In genomic region chr13:111327701-111328100, GRCh38 we compare ENCODE assay signal across 20 cellular contexts. TPM values are rescaled to one million over a fixed set of nuclear protein-coding genes. Genes with fewer than 3 reads are reported as not detected.
A peak's percentile ranks its signal among the peaks of the same experiment; 100 is the strongest.
DNase-seq lines count a peak whose midpoint lies in the region; ATAC-seq, FAIRE-seq and TF ChIP-seq lines count a peak whose summit lies in the region.
"Had no signal": no experiment of that assay in that cellular context is flagged by ENCODE, and none has a peak within 500 bp of the region (broad histone marks: within the 10 kb centered on the region; RNA-seq: fewer than 3 reads in every experiment).

No MANE protein-coding gene starts in this region.

- DNase-seq in SK-N-SH (peak; percentile 11), NCI-H2227 (lab: John Stamatoyannopoulos, UW; ENCODE audit: unreplicated experiment) (peak; percentile 3), endothelial cell (ENCODE audit: low spot score) (no peak), neuronal stem cell (ENCODE audit: low spot score) (no peak), MG63 (no peak), mesendoderm (no peak), GM19239 (ENCODE audit: insufficient read length, low spot score) (no peak)
- DNase-seq: ACHN; CD4-positive, CD25-positive, alpha-beta regulatory T cell; DMS 273 treated with DMSO at 0.1 percent for 48 hours; HCEC 1CT; HFFc6 had no signal

- H3K79me2 ChIP-seq in SK-N-SH (ENCODE audit: insufficient read depth) (no peaks in the 10 kb centered on the region), mesendoderm (ENCODE audit: control insufficient read depth, insufficient read depth, low read length) (no peaks in the 10 kb centered on the region)

- no peak for ATAC-seq in SK-N-SH treated with all-trans-retinoic acid at 6 μM for 48 hours
- ATAC-seq: HepG2 had no signal

- no peak for FAIRE-seq in GM19239 (lab: Jason Lieb, UNC)
- FAIRE-seq: GM12891, H1, HepG2, HTR-8/SVneo had no signal

- no peak overlapping the region for H2BK12ac ChIP-seq in neuronal stem cell (ENCODE audit: low read length)

- H2AK5ac ChIP-seq in neuronal stem cell (ENCODE audit: low read depth, low read length) (no peak overlapping the region), mesendoderm (ENCODE audit: low read length) (no peak overlapping the region)

- H3K36me3 ChIP-seq in SK-N-SH (replicated peaks in 1 of 2; ENCODE audit: control insufficient read depth in 1 of 2, insufficient read depth in 2 of 2, low read length in 1 of 2), result no peaks in the 10 kb centered on the region
- H3K36me3 ChIP-seq in neuronal stem cell (replicated peaks in 1 of 2; ENCODE audit: control insufficient read depth in 2 of 2, insufficient read depth in 2 of 2, low read length in 2 of 2), result no peaks in the 10 kb centered on the region
- H3K36me3 ChIP-seq in MG63, result no peaks in the 10 kb centered on the region
- no peaks in the 10 kb centered on the region for H3K36me3 ChIP-seq in mesendoderm (ENCODE audit: control insufficient read depth, insufficient read depth, low read length)
- H3K36me3 ChIP-seq: BLaER1 treated with 17β-estradiol and CSF1 and Interleukin-3, amounts not matched to agents 10 nM and 100 nM had no signal

- no peak for TF ChIP-seq EP300 in SK-N-SH (IDR thresholded peaks at IDR 0.05; ENCODE audit: borderline replicate concordance in 1 of 2, low read depth in 1 of 2, low read length in 1 of 2)

- H2AFZ ChIP-seq in SK-N-SH (ENCODE audit: low read depth) (no peak overlapping the region), neuronal stem cell (ENCODE audit: low read length) (no peak overlapping the region)

- H3K9me3 ChIP-seq in SK-N-SH (no peaks in the 10 kb centered on the region), neuronal stem cell (replicated peaks in 1 of 2; ENCODE audit: control insufficient read depth in 2 of 2, insufficient read depth in 1 of 2, low read depth in 1 of 2, low read length in 2 of 2) (peaks cover 0 to 2% of the 10 kb centered on the region in 2 donors), MG63 (no peaks in the 10 kb centered on the region)

- H3K79me1 ChIP-seq in neuronal stem cell (ENCODE audit: low read depth, low read length) (no peaks in the 10 kb centered on the region), mesendoderm (ENCODE audit: low read length) (no peaks in the 10 kb centered on the region)

- H4K20me1 ChIP-seq in SK-N-SH (ENCODE audit: insufficient read depth), result no peaks in the 10 kb centered on the region

- H3K9ac ChIP-seq in SK-N-SH (no peak overlapping the region), neuronal stem cell (ENCODE audit: low read depth, low read length, poor library complexity) (no peak overlapping the region), mesendoderm (ENCODE audit: low read length) (no peak overlapping the region)
- H3K9ac ChIP-seq: BLaER1 treated with 17β-estradiol and CSF1 and Interleukin-3, amounts not matched to agents 10 nM and 100 nM had no signal

- CTCF ChIA-PET in SK-N-SH (lab: Yijun Ruan, JAX), result no interaction called here

- peak overlapping the region; percentile 49 for H3K4me3 Mint-ChIP-seq in endothelial cell (ENCODE audit: unreplicated experiment)
- H3K4me3 Mint-ChIP-seq: HFFc6 had no signal

- no peak overlapping the region for H2BK120ac ChIP-seq in neuronal stem cell (ENCODE audit: low read depth, low read length)
- no peak overlapping the region for H2BK120ac ChIP-seq in mesendoderm (ENCODE audit: low read depth, low read length)

- H2BK15ac ChIP-seq in neuronal stem cell (ENCODE audit: low read length) (peak overlapping the region; percentile 58), mesendoderm (replicated peaks; ENCODE audit: low read depth) (no peak overlapping the region)

- no peak overlapping the region for H4K5ac ChIP-seq in mesendoderm (ENCODE audit: low read length)

- H3K23ac ChIP-seq in neuronal stem cell (ENCODE audit: low read depth, low read length, poor library complexity) (no peak overlapping the region), mesendoderm (ENCODE audit: low read length) (no peak overlapping the region)

- H3K4ac ChIP-seq in neuronal stem cell (ENCODE audit: low read length) (no peak overlapping the region), mesendoderm (ENCODE audit: low read depth, low read length) (no peak overlapping the region)

- H3K4me2 ChIP-seq in SK-N-SH (no peak overlapping the region), neuronal stem cell (ENCODE audit: insufficient read depth, low read length, poor library complexity, severe bottlenecking) (no peak overlapping the region), mesendoderm (ENCODE audit: low read length) (no peak overlapping the region)
- H3K4me2 ChIP-seq: BLaER1 treated with 17β-estradiol and CSF1 and Interleukin-3, amounts not matched to agents 10 nM and 100 nM had no signal

- H3K36me3 Mint-ChIP-seq in endothelial cell (ENCODE audit: low read depth, unreplicated experiment), result peaks cover 7% of the 10 kb centered on the region

- peaks cover 29% of the 10 kb centered on the region for H3K27me3 Mint-ChIP-seq in endothelial cell (ENCODE audit: unreplicated experiment)

- H3K27ac ChIP-seq in SK-N-SH (ENCODE audit: low read depth in 2 of 2, low read length in 1 of 2) (no peak overlapping the region), neuronal stem cell (replicated peaks; ENCODE audit: low read length) (no peak overlapping the region), mesendoderm (ENCODE audit: low read depth, low read length) (no peak overlapping the region)
- H3K27ac ChIP-seq: BLaER1 treated with 17β-estradiol and CSF1 and Interleukin-3, amounts not matched to agents 10 nM and 100 nM had no signal

- no peaks in the 10 kb centered on the region for H3F3A ChIP-seq in SK-N-SH (replicated peaks; ENCODE audit: insufficient read depth)

- no peak for TF ChIP-seq CTCF in SK-N-SH (IDR thresholded peaks at IDR 0.05)
- no peak for TF ChIP-seq CTCF in endothelial cell (IDR thresholded peaks at IDR 0.05; ENCODE audit: unreplicated experiment)

- H2BK5ac ChIP-seq in neuronal stem cell (ENCODE audit: low read length) (peak overlapping the region; percentile 82), mesendoderm (ENCODE audit: low read length) (no peak overlapping the region)

- no peaks in the 10 kb centered on the region for H3K9me2 ChIP-seq in SK-N-SH

- H4K8ac ChIP-seq in neuronal stem cell (ENCODE audit: low read depth, low read length) (no peak overlapping the region), mesendoderm (ENCODE audit: low read depth, low read length) (no peak overlapping the region)

- H3K4me3 ChIP-seq in SK-N-SH (ENCODE audit: low read depth in 2 of 2, low read length in 1 of 2) (no peak overlapping the region), neuronal stem cell (ENCODE audit: low read length in 2 of 2) (no peak overlapping the region), MG63 (no peak overlapping the region), mesendoderm (ENCODE audit: low read length) (no peak overlapping the region)
- H3K4me3 ChIP-seq: BLaER1 treated with 17β-estradiol and CSF1 and Interleukin-3, amounts not matched to agents 10 nM and 100 nM had no signal

- peaks cover 0 to 23% of the 10 kb centered on the region in 2 experiments; a peak in 1 of 4 replicates for H3K4me1 ChIP-seq in SK-N-SH (ENCODE audit: control insufficient read depth in 1 of 2, insufficient read depth in 2 of 2, low read depth in 1 of 2, low read length in 1 of 2)
- H3K4me1 ChIP-seq in neuronal stem cell (ENCODE audit: control insufficient read depth in 2 of 2, insufficient read depth in 1 of 2, low read depth in 1 of 2, low read length in 2 of 2), result peaks cover 0 to 2% of the 10 kb centered on the region in 2 donors
- no peaks in the 10 kb centered on the region for H3K4me1 ChIP-seq in mesendoderm (ENCODE audit: control insufficient read depth, low read depth, low read length)

- H3K4me1 Mint-ChIP-seq in endothelial cell (ENCODE audit: unreplicated experiment), result no peaks in the 10 kb centered on the region

- H3K56ac ChIP-seq in mesendoderm (ENCODE audit: low read length), result no peak overlapping the region

- H3K14ac ChIP-seq in neuronal stem cell (ENCODE audit: low read length), result no peak overlapping the region

- H3K18ac ChIP-seq in neuronal stem cell (ENCODE audit: low read length) (no peak overlapping the region), mesendoderm (ENCODE audit: low read length) (no peak overlapping the region)

- POLR2A ChIA-PET in SK-N-SH (lab: Yijun Ruan, JAX), result no interaction called here

- H3K27ac Mint-ChIP-seq in endothelial cell (ENCODE audit: unreplicated experiment), result no peak overlapping the region
- H3K27ac Mint-ChIP-seq: CD4-positive, CD25-positive, alpha-beta regulatory T cell; HFFc6 had no signal

- H3K9me3 Mint-ChIP-seq in endothelial cell (ENCODE audit: unreplicated experiment), result no peaks in the 10 kb centered on the region
- H3K9me3 Mint-ChIP-seq: HFFc6 had no signal

- no peak for TF ChIP-seq RAD21 in SK-N-SH (IDR thresholded peaks at IDR 0.05; ENCODE audit: low read length)

- H4K91ac ChIP-seq in neuronal stem cell (ENCODE audit: low read depth, low read length, poor library complexity), result no peak overlapping the region

- H3K27me3 ChIP-seq in SK-N-SH (ENCODE audit: insufficient read depth) (peaks cover 72% of the 10 kb centered on the region), neuronal stem cell (ENCODE audit: control insufficient read depth in 3 of 3, insufficient read depth in 3 of 3, low read depth in 1 of 3, low read length in 3 of 3) (no peaks in the 10 kb centered on the region), MG63 (peaks cover 25% of the 10 kb centered on the region), mesendoderm (ENCODE audit: insufficient read depth, low read length, poor library complexity) (no peaks in the 10 kb centered on the region)
- H3K27me3 ChIP-seq: BLaER1 treated with 17β-estradiol and CSF1 and Interleukin-3, amounts not matched to agents 10 nM and 100 nM had no signal

- WGBS in SK-N-SH (ENCODE audit: low lambda C conversion rate), result 44% methylated on average over 12 of the region's 12 CpGs
- WGBS in neuronal stem cell (ENCODE audit: extremely low coverage in 2 of 2, insufficient read length in 2 of 2, insufficient replicate concordance in 1 of 2), 2 donors, result no CpG with 5 or more reads among the region's 12 CpGs
- no CpG with 5 or more reads among the region's 12 CpGs for WGBS in mesendoderm (ENCODE audit: extremely low coverage, insufficient coverage, low lambda C conversion rate)

TF ChIP-seq in SK-N-SH, 30 proteins besides CTCF, POLR2A, EP300 and RAD21 (continues in another document):
- no peak for TF ChIP-seq TEAD4 (IDR thresholded peaks at IDR 0.05; ENCODE audit: borderline replicate concordance, insufficient read depth)
- no peak for TF ChIP-seq TCF12 (IDR thresholded peaks at IDR 0.05)
- no peak for TF ChIP-seq POLR2AphosphoS5 (IDR thresholded peaks at IDR 0.05; ENCODE audit: low read depth, low read length)

TF ChIP-seq in SK-N-SH treated with all-trans-retinoic acid at 6 μM for 48 hours, 23 proteins besides CTCF, POLR2A, EP300 and RAD21 (continues in another document):
- TF ChIP-seq ZNF565 (CRISPR knock-in tag; conservative IDR thresholded peaks at IDR 0.05; ENCODE audit: low read depth) (no peak), ZNF8 (CRISPR knock-in tag; IDR thresholded peaks at IDR 0.05) (no peak)

RNA-seq across cellular contexts. Expression of gene TEX29, which starts 7.3 kb away (rescaled TPM):
- polyA plus RNA-seq in SK-N-SH (2012; rRNA removed), result 0.18 TPM in 1 of 2 replicates, not detected in the other
- not detected in 2 replicates for polyA plus RNA-seq in SK-N-SH (2012; cell fraction: cytosol; rRNA removed)
- polyA plus RNA-seq in SK-N-SH (2012; cell fraction: nucleus; rRNA removed), result 0.12 and 0.20 TPM in 2 replicates
- 0.54 TPM for total RNA-seq in endothelial cell (ENCODE audit: unreplicated experiment)
- 0.17 TPM for polyA plus RNA-seq in neuronal stem cell (2013, experiment 1 of 2)
- 0.26 TPM for polyA plus RNA-seq in neuronal stem cell (2013, experiment 2 of 2)
- total RNA-seq in MG63 (2014; rRNA removed; shearing (Covaris generic); ENCODE audit: low replicate concordance), result not detected in 2 replicates
- polyA plus RNA-seq in mesendoderm (2013, experiment 1 of 2), result not detected
- polyA plus RNA-seq in mesendoderm (2013, experiment 2 of 2), result 0.10 TPM
- total RNA-seq: A172; CD4-positive, CD25-positive, alpha-beta regulatory T cell; Daoy; H1 had no signal
- polyA plus RNA-seq: CD4-positive, CD25-positive, alpha-beta regulatory T cell had no signal

Comparison
In these comparisons a context has a peak if more than half of its experiments do, and no peak if none do; other contexts are left out.
1. DNase-seq: peak in SK-N-SH (single experiment) and NCI-H2227 (single experiment); none in endothelial cell (single experiment), neuronal stem cell (single experiment), MG63 (single experiment), mesendoderm (single experiment) and GM19239 (single experiment).